Comparison of ENCODE assay signal across 25 cellular contexts in genomic region chr12:50021071-50021470, GRCh38. TPM values are rescaled to one million over a fixed set of nuclear protein-coding genes. Genes with fewer than 3 reads are reported as not detected.
A peak's percentile ranks its signal among the peaks of the same experiment; 100 is the strongest.
DNase-seq lines count a peak whose midpoint lies in the region; ATAC-seq, FAIRE-seq and TF ChIP-seq lines count a peak whose summit lies in the region.
"Had no signal": no experiment of that assay in that cellular context is flagged by ENCODE, and none has a peak within 500 bp of the region (broad histone marks: within the 10 kb centered on the region; RNA-seq: fewer than 3 reads in every experiment).

No MANE protein-coding gene starts in this region.

- no peak overlapping the region for H3K27ac Mint-ChIP-seq in type B pancreatic cell

- H3K4me3 ChIP-seq in SK-N-SH (ENCODE audit: low read depth in 2 of 2, low read length in 1 of 2) (no peak overlapping the region), GM12878 (peak overlapping the region; percentile 5; the same call in 1 of the 2 replicates), mesenchymal stem cell (ENCODE audit: insufficient read depth in 1 of 2, low read depth in 1 of 2, low read length in 2 of 2) (peak overlapping the region in 1 of 2 experiments; percentile 55)
- H3K4me3 ChIP-seq: adrenal gland; BLaER1 treated with 17β-estradiol and CSF1 and Interleukin-3, amounts not matched to agents 10 nM and 100 nM; skin epidermis; stomach; uterus had no signal

- no peaks in the 10 kb centered on the region for H3K27me3 Mint-ChIP-seq in type B pancreatic cell
- H3K27me3 Mint-ChIP-seq: activated CD4-positive, alpha-beta T cell treated with anti-CD3 and anti-CD28 coated beads, Interleukin-2, amount 10 ng/mL, durations not matched to agents 24 days and 14 days; naive thymus-derived CD4-positive, alpha-beta T cell had no signal

- H4K20me1 ChIP-seq in SK-N-SH (ENCODE audit: insufficient read depth) (peaks cover 6% of the 10 kb centered on the region; the same call in 1 of the 2 replicates), GM12878 (ENCODE audit: control insufficient read depth, insufficient read depth) (no peaks in the 10 kb centered on the region)

- H3K9me2 ChIP-seq in SK-N-SH: no peaks in the 10 kb centered on the region

- peaks cover 48% of the 10 kb centered on the region for H3K4me1 Mint-ChIP-seq in type B pancreatic cell (ENCODE audit: unreplicated experiment)

- H3K9me3 ChIP-seq in SK-N-SH: no peaks in the 10 kb centered on the region
- H3K9me3 ChIP-seq in GM12878 (replicated peaks; ENCODE audit: control insufficient read depth, insufficient read depth, low read length): no peaks in the 10 kb centered on the region
- no peaks in the 10 kb centered on the region for H3K9me3 ChIP-seq in mesenchymal stem cell (ENCODE audit: control insufficient read depth, low read length)
- H3K9me3 ChIP-seq: adrenal gland; BLaER1 treated with 17β-estradiol and CSF1 and Interleukin-3, amounts not matched to agents 10 nM and 100 nM; stomach; uterus had no signal

- H2BK12ac ChIP-seq in mesenchymal stem cell (ENCODE audit: low read length in 2 of 2): no peak overlapping the region

- H3K27me3 ChIP-seq in SK-N-SH (ENCODE audit: insufficient read depth) (no peaks in the 10 kb centered on the region), GM12878 (replicated peaks in 1 of 2; ENCODE audit: control insufficient read depth in 2 of 2, insufficient read depth in 2 of 2, low read length in 1 of 2) (no peaks in the 10 kb centered on the region), mesenchymal stem cell (ENCODE audit: control insufficient read depth in 1 of 2, insufficient read depth in 1 of 2, low read length in 2 of 2) (no peaks in the 10 kb centered on the region)
- H3K27me3 ChIP-seq: adrenal gland; BLaER1 treated with 17β-estradiol and CSF1 and Interleukin-3, amounts not matched to agents 10 nM and 100 nM; stomach; uterus had no signal

- H2BK120ac ChIP-seq in mesenchymal stem cell (ENCODE audit: low read depth, low read length): no peak overlapping the region

- H3F3A ChIP-seq in SK-N-SH (replicated peaks; ENCODE audit: insufficient read depth): peaks cover 10% of the 10 kb centered on the region

- H3K79me2 ChIP-seq in SK-N-SH (ENCODE audit: insufficient read depth) (peaks cover 93% of the 10 kb centered on the region), GM12878 (ENCODE audit: control insufficient read depth, insufficient read depth, low read length) (peaks cover 85% of the 10 kb centered on the region)

- peaks cover 3% of the 10 kb centered on the region for H3K9me3 Mint-ChIP-seq in type B pancreatic cell

- H2AK5ac ChIP-seq in mesenchymal stem cell (ENCODE audit: low read length, severe bottlenecking): no peak overlapping the region

- H2BK5ac ChIP-seq in mesenchymal stem cell (ENCODE audit: low read depth, low read length, poor library complexity, severe bottlenecking): no peak overlapping the region

- peak overlapping the region; percentile 70 for H3K4me2 ChIP-seq in SK-N-SH
- H3K4me2 ChIP-seq in GM12878 (ENCODE audit: control insufficient read depth, insufficient read depth): peak overlapping the region; percentile 41
- no peak overlapping the region for H3K4me2 ChIP-seq in mesenchymal stem cell (ENCODE audit: low read length, poor library complexity, severe bottlenecking)

- H3K4ac ChIP-seq in mesenchymal stem cell (ENCODE audit: low read depth in 1 of 2, low read length in 2 of 2): no peak overlapping the region

- no peak overlapping the region for H3K23ac ChIP-seq in mesenchymal stem cell (ENCODE audit: low read length in 2 of 2)

- no peak for TF ChIP-seq EP300 in SK-N-SH (IDR thresholded peaks at IDR 0.05; ENCODE audit: borderline replicate concordance in 1 of 2, low read depth in 1 of 2, low read length in 1 of 2)
- no peak for TF ChIP-seq EP300 in GM12878 (IDR thresholded peaks at IDR 0.05; ENCODE audit: borderline replicate concordance in 1 of 2, control insufficient read depth in 1 of 2, low read depth in 2 of 2, low read length in 2 of 2)

- no TSS peak for BruUV-seq in GM12878 (replicated peaks; lab: Mats Ljungman, UMichigan)

- no peak for TF ChIP-seq RAD21 in SK-N-SH (IDR thresholded peaks at IDR 0.05; ENCODE audit: low read length)
- no peak for TF ChIP-seq RAD21 in GM12878 (IDR thresholded peaks at IDR 0.05; ENCODE audit: insufficient read depth, low read depth, low read length)

- no peak overlapping the region for H4K8ac ChIP-seq in mesenchymal stem cell (ENCODE audit: low read length)

- ATAC-seq in SK-N-SH treated with all-trans-retinoic acid at 6 μM for 48 hours (no peak), GM12878 (no peak), HG03342 (IDR thresholded peaks at IDR 0.05; ENCODE audit: unreplicated experiment) (no peak)
- ATAC-seq: left ventricle myocardium superior; naive thymus-derived CD4-positive, alpha-beta T cell had no signal

- no peak overlapping the region for H2BK15ac ChIP-seq in mesenchymal stem cell (ENCODE audit: low read depth, poor library complexity, severe bottlenecking)

- H3K36me3 ChIP-seq in SK-N-SH (replicated peaks in 1 of 2; ENCODE audit: control insufficient read depth in 1 of 2, insufficient read depth in 2 of 2, low read length in 1 of 2) (no peaks in the 10 kb centered on the region), GM12878 (ENCODE audit: control insufficient read depth in 2 of 2, insufficient read depth in 2 of 2, low read length in 1 of 2) (peaks cover 0 to 4% of the 10 kb centered on the region in 2 experiments; a peak in 2 of 4 replicates), mesenchymal stem cell (ENCODE audit: control insufficient read depth in 1 of 2, insufficient read depth in 2 of 2, low read depth in 1 of 2, low read length in 2 of 2) (no peaks in the 10 kb centered on the region)
- H3K36me3 ChIP-seq: adrenal gland, uterus had no signal

- peaks cover 3 to 7% of the 10 kb centered on the region in 2 experiments; a peak in 3 of 4 replicates for H3K4me1 ChIP-seq in SK-N-SH (ENCODE audit: control insufficient read depth in 1 of 2, insufficient read depth in 2 of 2, low read depth in 1 of 2, low read length in 1 of 2)
- 0 out of 2 replicates have a peak, but pooled peaks cover 3% of the 10 kb centered on the region for H3K4me1 ChIP-seq in GM12878 (ENCODE audit: control insufficient read depth, insufficient read depth, low read length)
- H3K4me1 ChIP-seq in mesenchymal stem cell (ENCODE audit: control insufficient read depth, insufficient read depth, low read depth, low read length): no peaks in the 10 kb centered on the region
- H3K4me1 ChIP-seq: uterus had no signal

- in situ Hi-C loops in GM12878 (cut with MboI): no loop called here

- intact Hi-C loops in GM12878 (cut with micrococcal nuclease; ENCODE audit: unreplicated experiment): no loop called here

- RAD21 ChIA-PET in GM12878 (lab: Charles Lee; ENCODE audit: unreplicated experiment): interaction anchor here (1.3 kb wide), 1 partner anchor 53 kb away, joined by 4 read pairs; no protein-coding TSS in a partner anchor

- peaks cover 2% of the 10 kb centered on the region for H3K79me1 ChIP-seq in mesenchymal stem cell (replicated peaks; ENCODE audit: low read length, poor library complexity, severe bottlenecking)

- H3K9ac ChIP-seq in SK-N-SH (0 out of 2 replicates have a peak overlapping the region, but pooled peaks have one; percentile 3), GM12878 (ENCODE audit: control insufficient read depth, insufficient read depth, low read length) (no peak overlapping the region), mesenchymal stem cell (ENCODE audit: low read length) (peak overlapping the region; percentile 62)
- H3K9ac ChIP-seq: BLaER1 treated with 17β-estradiol and CSF1 and Interleukin-3, amounts not matched to agents 10 nM and 100 nM had no signal

- H3K18ac ChIP-seq in mesenchymal stem cell (ENCODE audit: low read depth in 1 of 2, low read length in 2 of 2): no peak overlapping the region

- H4K91ac ChIP-seq in mesenchymal stem cell (ENCODE audit: low read length): no peak overlapping the region

- no peak for DNase-seq in SK-N-SH
- no peak for DNase-seq in GM12878 (ENCODE audit: low read depth, low spot score)
- DNase-seq in mesenchymal stem cell: peak; percentile 18
- DNase-seq in type B pancreatic cell (ENCODE audit: extremely low spot score, unreplicated experiment): no peak
- DNase-seq in islet precursor cell: no peak
- DNase-seq in NCI-H2196 treated with DMSO at 0.1 percent for 48 hours (lab: John Stamatoyannopoulos, UW; ENCODE audit: unreplicated experiment): no peak
- DNase-seq: 8988T; activated CD4-positive, alpha-beta T cell treated with anti-CD3 and anti-CD28 coated beads, Interleukin-2, amount 10 ng/mL, durations not matched to agents 24 days and 14 days; activated CD8-positive, alpha-beta memory T cell treated with anti-CD3 and anti-CD28 coated beads, Interleukin-2, amount 50 U/mL, for 48 hours; activated effector memory CD4-positive, alpha-beta T cell treated with Interleukin-2 at 50 U/mL for 16 hours; GF-D8; H7; left ventricle myocardium superior; naive thymus-derived CD4-positive, alpha-beta T cell; NCI-H774; stimulated activated CD4-positive, alpha-beta T cell treated with anti-CD3 and anti-CD28 coated beads, Interleukin-4, amount 100 ng/mL, for 24 hours; stomach; uterus had no signal

- peak overlapping the region; percentile 17 for H3K4me3 Mint-ChIP-seq in type B pancreatic cell
- H3K4me3 Mint-ChIP-seq: activated CD4-positive, alpha-beta T cell treated with anti-CD3 and anti-CD28 coated beads, Interleukin-2, amount 10 ng/mL, durations not matched to agents 24 days and 14 days had no signal

- WGBS in SK-N-SH (ENCODE audit: low lambda C conversion rate): 83% methylated on average over 4 of the region's 4 CpGs
- WGBS in GM12878 (ENCODE audit: insufficient coverage, insufficient replicate concordance, low lambda C conversion rate, missing lambda C conversion rate): 81% methylated on average over 4 of the region's 4 CpGs
- WGBS in mesenchymal stem cell: 86% methylated on average over 4 of the region's 4 CpGs

- no peak for TF ChIP-seq POLR2A in GM12878 (IDR thresholded peaks at IDR 0.05; ENCODE audit: low read depth, low read length)

- SMC1A ChIA-PET in GM12878 (lab: Charles Lee; ENCODE audit: uncharacterized antibody, unreplicated experiment): interaction anchor here (0.7 to 1.5 kb wide), 6 partner anchors 9 to 75 kb away, joined by 3 to 5 read pairs (median 3); no protein-coding TSS in a partner anchor

- CTCF ChIA-PET in SK-N-SH (lab: Yijun Ruan, JAX) (interaction anchor here (0.7 to 2.4 kb wide), 10 partner anchors 9 to 162 kb away, joined by 3 to 21 read pairs (median 4); no protein-coding TSS in a partner anchor), GM12878 (lab: Yijun Ruan, JAX) (interaction anchor here (0.6 to 15.2 kb wide), 7 partner anchors 11 to 786 kb away, joined by 3 to 114 read pairs (median 5); partner anchors contain the start of gene COX14)

- no peak for FAIRE-seq in GM12878 (lab: Jason Lieb, UNC)

- no peak overlapping the region for H3K14ac ChIP-seq in mesenchymal stem cell (ENCODE audit: low read length in 2 of 2)

- TF ChIP-seq CTCF in SK-N-SH (IDR thresholded peaks at IDR 0.05) (no peak), GM12878 (IDR thresholded peaks at IDR 0.05 in 2 of 3, conservative IDR thresholded peaks at IDR 0.05 in 1 of 3; ENCODE audit: control insufficient read depth in 2 of 3, extremely low read depth in 1 of 3, insufficient read depth in 1 of 3, low read depth in 3 of 3, low read length in 3 of 3) (no peak), type B pancreatic cell (conservative IDR thresholded peaks at IDR 0.05) (no peak)

- POLR2A ChIA-PET in SK-N-SH (lab: Yijun Ruan, JAX): interaction anchor here (0.6 kb wide), 2 partner anchors 38 to 40 kb away, joined by 3 read pairs; no protein-coding TSS in a partner anchor
- POLR2A ChIA-PET in GM12878 (lab: Charles Lee): interaction anchor here (1.0 kb wide), 1 partner anchor 35 kb away, joined by 3 read pairs; no protein-coding TSS in a partner anchor

- H3K27ac ChIP-seq in SK-N-SH (ENCODE audit: low read depth in 2 of 2, low read length in 1 of 2) (peak overlapping the region; percentile 17 to 56; a peak in 3 of 4 replicates), GM12878 (ENCODE audit: control insufficient read depth, insufficient read depth) (no peak overlapping the region), mesenchymal stem cell (ENCODE audit: low read length, poor library complexity, severe bottlenecking) (no peak overlapping the region)
- H3K27ac ChIP-seq: adrenal gland; BLaER1 treated with 17β-estradiol and CSF1 and Interleukin-3, amounts not matched to agents 10 nM and 100 nM; uterus had no signal

- peaks cover 17% of the 10 kb centered on the region for H3K36me3 Mint-ChIP-seq in type B pancreatic cell

- H2AFZ ChIP-seq in SK-N-SH (ENCODE audit: low read depth) (peak overlapping the region; percentile 60), GM12878 (ENCODE audit: control insufficient read depth, low read depth, low read length) (no peak overlapping the region), mesenchymal stem cell (ENCODE audit: low read depth, low read length) (no peak overlapping the region)

RNA-seq across cellular contexts. Expression of gene RACGAP1, which starts 4.2 kb away (rescaled TPM):
- polyA plus RNA-seq in SK-N-SH (2012; rRNA removed) (21.5 and 23.4 TPM in 2 replicates), GM12878 (2011; rRNA removed) (86.0 and 113 TPM in 2 replicates), GM12878 (2014; fragmentation: Illumina TruSeq; extraction: Trizol) (82.0 and 93.1 TPM in 2 replicates), GM12878 (2014; fragmentation: Nextera tagmentation; extraction: Ambion mirVana) (10 to 100 TPM; 32.4 to 40.7 TPM), GM12878 (2014; rRNA removed) (47.3 and 59.2 TPM in 2 replicates), GM12878 (2016; fragmentation: Nextera tagmentation; extraction: Ambion mirVana) (10 to 100 TPM; 78.2 TPM)
- 25.5 and 28.2 TPM in 2 replicates for polyA plus RNA-seq in SK-N-SH (2012; cell fraction: cytosol; rRNA removed)
- polyA plus RNA-seq in SK-N-SH (2012; cell fraction: nucleus; rRNA removed): 16.0 and 24.4 TPM in 2 replicates
- 34.4 and 36.1 TPM in 2 replicates for total RNA-seq in GM12878 (2013; cell fraction: nucleolus; rRNA removed)
- total RNA-seq in GM12878 (2014; rRNA removed) (68.3 and 76.5 TPM in 2 replicates), GM12878 (2014; rRNA removed; fragmentation: Illumina TruSeq; extraction: Trizol) (74.2 and 75.9 TPM in 2 replicates), GM12878 (2021) (87.9 and 95.5 TPM in 2 replicates), type B pancreatic cell (ENCODE audit: low replicate concordance) (32.4 and 70.6 TPM in 2 replicates)
- 35.7 TPM for polyA plus RNA-seq in GM12878 (2011; ENCODE audit: low read depth)
- polyA plus RNA-seq in GM12878 (2011; cell fraction: cytosol; rRNA removed): 63.5 and 77.2 TPM in 2 replicates
- 56.9 and 65.6 TPM in 2 replicates for polyA plus RNA-seq in GM12878 (2011; cell fraction: nucleus; rRNA removed)
- 39.2 and 48.7 TPM in 2 replicates for polyA plus RNA-seq in GM12878 (2012)
- 116 and 120 TPM in 2 replicates for polyA minus RNA-seq in GM12878 (2011; rRNA and poly(A)+ RNA removed)
- polyA minus RNA-seq in GM12878 (2011; cell fraction: cytosol; rRNA and poly(A)+ RNA removed): 34.5 and 45.3 TPM in 2 replicates
- polyA minus RNA-seq in GM12878 (2011; cell fraction: nucleus; rRNA and poly(A)+ RNA removed): 26.7 and 32.1 TPM in 2 replicates
- 12.0 TPM for polyA plus RNA-seq in mesenchymal stem cell (2013, experiment 1 of 2)
- polyA plus RNA-seq in mesenchymal stem cell (2013, experiment 2 of 2): 13.2 TPM

RNA-seq across cellular contexts. Expression of gene ASIC1, which starts 36.3 kb away (rescaled TPM):
- 24.3 and 28.4 TPM in 2 replicates for polyA plus RNA-seq in SK-N-SH (2012; rRNA removed)
- polyA plus RNA-seq in SK-N-SH (2012; cell fraction: cytosol; rRNA removed): 13.0 and 18.6 TPM in 2 replicates
- 49.9 and 58.9 TPM in 2 replicates for polyA plus RNA-seq in SK-N-SH (2012; cell fraction: nucleus; rRNA removed)
- total RNA-seq in GM12878 (2013; cell fraction: nucleolus; rRNA removed): 0.27 and 2.0 TPM in 2 replicates
- total RNA-seq in GM12878 (2014; rRNA removed): 0.05 and 0.28 TPM in 2 replicates
- total RNA-seq in GM12878 (2014; rRNA removed; fragmentation: Illumina TruSeq; extraction: Trizol): not detected in 2 replicates
- total RNA-seq in GM12878 (2021): 0.13 and 0.26 TPM in 2 replicates
- polyA plus RNA-seq in GM12878 (2011; ENCODE audit: low read depth): 0.22 TPM
- polyA plus RNA-seq in GM12878 (2011; rRNA removed): 0.14 and 0.27 TPM in 2 replicates
- polyA plus RNA-seq in GM12878 (2011; cell fraction: cytosol; rRNA removed): 0.18 and 0.22 TPM in 2 replicates
- 0.50 and 1.1 TPM in 2 replicates for polyA plus RNA-seq in GM12878 (2011; cell fraction: nucleus; rRNA removed)
- polyA plus RNA-seq in GM12878 (2012): 0.42 and 0.83 TPM in 2 replicates
- 0.08 and 0.09 TPM in 2 replicates for polyA plus RNA-seq in GM12878 (2014; fragmentation: Illumina TruSeq; extraction: Trizol)
- under 1 TPM in 1 of 2 experiments, not detected in 1; 0.02 TPM for polyA plus RNA-seq in GM12878 (2014; fragmentation: Nextera tagmentation; extraction: Ambion mirVana)
- polyA plus RNA-seq in GM12878 (2014; rRNA removed): 0.01 and 0.15 TPM in 2 replicates
- polyA plus RNA-seq in GM12878 (2016; fragmentation: Nextera tagmentation; extraction: Ambion mirVana): not detected
- 0.05 and 0.22 TPM in 2 replicates for polyA minus RNA-seq in GM12878 (2011; rRNA and poly(A)+ RNA removed)
- 0.42 TPM in 1 of 2 replicates, not detected in the other for polyA minus RNA-seq in GM12878 (2011; cell fraction: cytosol; rRNA and poly(A)+ RNA removed)
- 0.36 TPM in 1 of 2 replicates, not detected in the other for polyA minus RNA-seq in GM12878 (2011; cell fraction: nucleus; rRNA and poly(A)+ RNA removed)
- 6.4 TPM for polyA plus RNA-seq in mesenchymal stem cell (2013, experiment 1 of 2)
- polyA plus RNA-seq in mesenchymal stem cell (2013, experiment 2 of 2): 6.0 TPM
- total RNA-seq in type B pancreatic cell (ENCODE audit: low replicate concordance): 5.5 and 18.1 TPM in 2 replicates

RNA-seq across cellular contexts. Expression of gene AQP6, which starts 48.3 kb away (rescaled TPM):
- polyA plus RNA-seq in SK-N-SH (2012; rRNA removed) (0.10 and 0.21 TPM in 2 replicates), GM12878 (2011; rRNA removed) (not detected in 2 replicates), GM12878 (2014; fragmentation: Illumina TruSeq; extraction: Trizol) (not detected in 2 replicates), GM12878 (2014; fragmentation: Nextera tagmentation; extraction: Ambion mirVana) (not detected), GM12878 (2014; rRNA removed) (not detected in 2 replicates), GM12878 (2016; fragmentation: Nextera tagmentation; extraction: Ambion mirVana) (not detected)
- 0.04 and 0.09 TPM in 2 replicates for polyA plus RNA-seq in SK-N-SH (2012; cell fraction: cytosol; rRNA removed)
- polyA plus RNA-seq in SK-N-SH (2012; cell fraction: nucleus; rRNA removed): 0.56 and 0.59 TPM in 2 replicates
- total RNA-seq in GM12878 (2013; cell fraction: nucleolus; rRNA removed): not detected in 2 replicates
- total RNA-seq in GM12878 (2014; rRNA removed) (not detected in 2 replicates), GM12878 (2014; rRNA removed; fragmentation: Illumina TruSeq; extraction: Trizol) (not detected in 2 replicates), GM12878 (2021) (not detected in 2 replicates), type B pancreatic cell (ENCODE audit: low replicate concordance) (0.22 TPM in 1 of 2 replicates, not detected in the other)
- not detected for polyA plus RNA-seq in GM12878 (2011; ENCODE audit: low read depth)
- not detected in 2 replicates for polyA plus RNA-seq in GM12878 (2011; cell fraction: cytosol; rRNA removed)
- polyA plus RNA-seq in GM12878 (2011; cell fraction: nucleus; rRNA removed): not detected in 2 replicates
- polyA plus RNA-seq in GM12878 (2012): not detected in 2 replicates
- not detected in 2 replicates for polyA minus RNA-seq in GM12878 (2011; rRNA and poly(A)+ RNA removed)
- polyA minus RNA-seq in GM12878 (2011; cell fraction: cytosol; rRNA and poly(A)+ RNA removed): not detected in 2 replicates
- not detected in 2 replicates for polyA minus RNA-seq in GM12878 (2011; cell fraction: nucleus; rRNA and poly(A)+ RNA removed)
- not detected for polyA plus RNA-seq in mesenchymal stem cell (2013, experiment 1 of 2)
- polyA plus RNA-seq in mesenchymal stem cell (2013, experiment 2 of 2): not detected
- total RNA-seq: activated CD4-positive, alpha-beta T cell treated with anti-CD3 and anti-CD28 coated beads, Interleukin-2, amount 10 ng/mL, durations not matched to agents 24 days and 14 days; cardiac septum; H7; left ventricle myocardium superior; naive thymus-derived CD4-positive, alpha-beta T cell; RPMI7951 had no signal
- polyA plus RNA-seq: naive thymus-derived CD4-positive, alpha-beta T cell had no signal

RNA-seq across cellular contexts. Expression of gene AQP5, which starts 59.4 kb away (rescaled TPM):
- polyA plus RNA-seq in SK-N-SH (2012; rRNA removed) (0.08 and 0.10 TPM in 2 replicates), GM12878 (2011; rRNA removed) (not detected in 2 replicates), GM12878 (2014; fragmentation: Illumina TruSeq; extraction: Trizol) (not detected in 2 replicates), GM12878 (2014; fragmentation: Nextera tagmentation; extraction: Ambion mirVana) (not detected), GM12878 (2014; rRNA removed) (not detected in 2 replicates), GM12878 (2016; fragmentation: Nextera tagmentation; extraction: Ambion mirVana) (not detected)
- not detected in 2 replicates for polyA plus RNA-seq in SK-N-SH (2012; cell fraction: cytosol; rRNA removed)
- 0.06 TPM in 1 of 2 replicates, not detected in the other for polyA plus RNA-seq in SK-N-SH (2012; cell fraction: nucleus; rRNA removed)
- total RNA-seq in GM12878 (2013; cell fraction: nucleolus; rRNA removed): not detected in 2 replicates
- total RNA-seq in GM12878 (2014; rRNA removed) (not detected in 2 replicates), GM12878 (2014; rRNA removed; fragmentation: Illumina TruSeq; extraction: Trizol) (not detected in 2 replicates), GM12878 (2021) (not detected in 2 replicates), type B pancreatic cell (ENCODE audit: low replicate concordance) (0.95 and 0.97 TPM in 2 replicates)
- polyA plus RNA-seq in GM12878 (2011; ENCODE audit: low read depth): not detected
- not detected in 2 replicates for polyA plus RNA-seq in GM12878 (2011; cell fraction: cytosol; rRNA removed)
- not detected in 2 replicates for polyA plus RNA-seq in GM12878 (2011; cell fraction: nucleus; rRNA removed)
- not detected in 2 replicates for polyA plus RNA-seq in GM12878 (2012)
- polyA minus RNA-seq in GM12878 (2011; rRNA and poly(A)+ RNA removed): not detected in 2 replicates
- not detected in 2 replicates for polyA minus RNA-seq in GM12878 (2011; cell fraction: cytosol; rRNA and poly(A)+ RNA removed)
- not detected in 2 replicates for polyA minus RNA-seq in GM12878 (2011; cell fraction: nucleus; rRNA and poly(A)+ RNA removed)
- 0.03 TPM for polyA plus RNA-seq in mesenchymal stem cell (2013, experiment 1 of 2)
- polyA plus RNA-seq in mesenchymal stem cell (2013, experiment 2 of 2): not detected
- total RNA-seq: activated CD4-positive, alpha-beta T cell treated with anti-CD3 and anti-CD28 coated beads, Interleukin-2, amount 10 ng/mL, durations not matched to agents 24 days and 14 days; cardiac septum; naive thymus-derived CD4-positive, alpha-beta T cell; RPMI7951 had no signal
- polyA plus RNA-seq: naive thymus-derived CD4-positive, alpha-beta T cell had no signal

Comparison
In these comparisons a context has a peak if more than half of its experiments do, and no peak if none do; other contexts are left out.
1. H3K27ac ChIP-seq: peak in SK-N-SH (2 of 2); none in GM12878 (single experiment) and mesenchymal stem cell (single experiment).